14 cellular contexts compared by ENCODE assay signal in the genomic region with DNA sequence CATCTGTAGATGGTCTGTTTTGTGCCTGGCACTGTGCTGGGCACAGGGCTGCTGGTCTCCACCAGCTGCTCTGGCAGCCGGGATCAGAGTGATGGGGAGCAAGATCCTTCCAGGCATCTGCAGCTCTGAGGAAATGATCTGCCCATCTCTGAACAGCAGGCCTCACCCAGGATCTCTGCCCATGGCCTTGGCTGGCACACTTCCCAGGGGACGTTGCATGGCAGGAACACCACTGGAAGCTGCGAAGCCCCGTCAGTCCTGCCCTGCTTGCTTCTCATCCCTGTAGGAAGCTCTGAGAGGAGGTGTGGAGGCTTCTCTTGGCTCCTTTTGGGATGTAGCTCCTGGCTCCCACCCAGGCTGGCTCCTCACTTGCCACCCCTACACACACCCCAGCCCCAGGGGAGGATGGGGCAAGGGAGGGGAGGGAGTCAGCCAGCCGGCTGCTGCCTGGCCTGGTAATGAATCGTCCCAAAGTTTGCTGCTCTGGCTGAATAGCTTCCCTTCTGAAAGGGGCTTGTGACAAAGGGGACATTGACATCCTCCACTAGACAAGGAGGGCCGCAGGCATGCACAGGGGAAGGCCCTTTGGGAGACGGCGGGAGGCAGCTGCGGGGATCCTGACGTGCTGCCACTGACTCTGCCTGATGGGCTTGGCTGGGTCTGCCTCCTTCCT.
A peak's percentile ranks its signal among the peaks of the same experiment; 100 is the strongest.
DNase-seq lines count a peak whose midpoint lies in the region; ATAC-seq, FAIRE-seq and TF ChIP-seq lines count a peak whose summit lies in the region.
"Had no signal": no experiment of that assay in that cellular context is flagged by ENCODE, and none has a peak within 500 bp of the region (broad histone marks: within the 10 kb centered on the region; RNA-seq: fewer than 3 reads in every experiment).

No MANE protein-coding gene starts in this region.

- no peak overlapping the region for H3K4me2 ChIP-seq in HepG2 (ENCODE audit: low read depth, low read length)

- H3K9me3 ChIP-seq in heart left ventricle (no peaks in the 10 kb centered on the region), HepG2 (ENCODE audit: low read length) (no peaks in the 10 kb centered on the region), uterus (no peaks in the 10 kb centered on the region)
- H3K9me3 ChIP-seq: thoracic aorta had no signal

- H3K27ac Mint-ChIP-seq in brain: peak overlapping the region; percentile 20 to 87 (median 68)
- H3K27ac Mint-ChIP-seq: activated T-cell treated with anti-CD3 and anti-CD28 coated beads, Interleukin-2, amount 50 U/mL, for 24 hours had no signal

- H3K9ac ChIP-seq in HepG2 (ENCODE audit: insufficient read depth, low read depth, low read length): no peak overlapping the region

- intact Hi-C loops in heart left ventricle (cut with DNase I) (no loop called here), cardiac septum (cut with DNase I) (no loop called here), HepG2 (cut with micrococcal nuclease; ENCODE audit: unreplicated experiment) (no loop called here), uterus (cut with DNase I; ENCODE audit: low total_unique reads) (no loop called here)

- no peaks in the 10 kb centered on the region for H4K20me1 ChIP-seq in HepG2 (ENCODE audit: insufficient read depth, low read length)

- H3K27me3 ChIP-seq in heart left ventricle (no peaks in the 10 kb centered on the region), HepG2 (ENCODE audit: control insufficient read depth in 1 of 2, insufficient read depth in 2 of 2, low read length in 2 of 2) (peaks cover 8 to 47% of the 10 kb centered on the region in 2 experiments; a peak in 4 of 5 replicates), uterus (no peaks in the 10 kb centered on the region)

- no peak for TF ChIP-seq EP300 in HepG2 (IDR thresholded peaks at IDR 0.05; ENCODE audit: low read depth in 2 of 2, low read length in 2 of 2)
- TF ChIP-seq EP300 in HepG2 (CRISPR knock-in tag; IDR thresholded peaks at IDR 0.05; ENCODE audit: borderline replicate concordance): no peak

- POLR2A ChIA-PET in HepG2 (lab: Yijun Ruan, JAX): no interaction called here

- H3K79me2 ChIP-seq in HepG2 (ENCODE audit: insufficient read depth, low read length): no peaks in the 10 kb centered on the region

- WGBS in heart left ventricle, 4 donors: 65 to 83% (median 72%) methylated on average over 8 to 11 of the region's 11 CpGs
- 55% methylated on average over 5 of the region's 11 CpGs for WGBS in HepG2 (ENCODE audit: low lambda C conversion rate)

- H3K36me3 ChIP-seq in heart left ventricle: no peaks in the 10 kb centered on the region
- no peaks in the 10 kb centered on the region for H3K36me3 ChIP-seq in HepG2 (replicated peaks in 1 of 2; ENCODE audit: control insufficient read depth in 1 of 2, insufficient read depth in 2 of 2, low read length in 2 of 2)
- H3K36me3 ChIP-seq in uterus: no peaks in the 10 kb centered on the region
- H3K36me3 ChIP-seq: thoracic aorta had no signal

- H3K27me3 Mint-ChIP-seq in brain: no peaks in the 10 kb centered on the region
- H3K27me3 Mint-ChIP-seq: activated T-cell treated with anti-CD3 and anti-CD28 coated beads, Interleukin-2, amount 50 U/mL, for 24 hours had no signal

- no peak overlapping the region for H3K4me3 Mint-ChIP-seq in brain
- H3K4me3 Mint-ChIP-seq: activated T-cell treated with anti-CD3 and anti-CD28 coated beads, Interleukin-2, amount 50 U/mL, for 24 hours had no signal

- ATAC-seq in heart left ventricle: peak in 2 of 4 donors; percentile 34 to 44
- no peak for ATAC-seq in HepG2
- no peak for ATAC-seq in HG02588 (IDR thresholded peaks at IDR 0.05; ENCODE audit: unreplicated experiment)
- ATAC-seq in HG02885 (IDR thresholded peaks at IDR 0.05; ENCODE audit: poor library complexity, unreplicated experiment): no peak

- peaks cover 0 to 6% (median 0%) of the 10 kb centered on the region in 5 experiments for H3K9me3 Mint-ChIP-seq in brain
- H3K9me3 Mint-ChIP-seq: activated T-cell treated with anti-CD3 and anti-CD28 coated beads, Interleukin-2, amount 50 U/mL, for 24 hours had no signal

- CTCF ChIA-PET in HepG2 (lab: Yijun Ruan, JAX; ENCODE audit: low intra/inter-chr PET ratio, low total read pairs): no interaction called here

- H3K4me1 Mint-ChIP-seq in brain: peaks cover 61% of the 10 kb centered on the region

- no peak for FAIRE-seq in HepG2 (lab: Jason Lieb, UNC)

- no peak overlapping the region for H2AFZ ChIP-seq in HepG2 (ENCODE audit: low read length)

- no TSS peak for BruUV-seq in HepG2 (replicated peaks; lab: Mats Ljungman, UMichigan)

- H3K27ac ChIP-seq in heart left ventricle: no peak overlapping the region
- no peak overlapping the region for H3K27ac ChIP-seq in HepG2 (ENCODE audit: extremely low read length, insufficient read depth, low read length)
- peak overlapping the region in 1 of 2 donors; percentile 11 for H3K27ac ChIP-seq in uterus
- H3K27ac ChIP-seq: thoracic aorta had no signal

- H3K4me3 ChIP-seq in heart left ventricle (no peak overlapping the region), HepG2 (replicated peaks in 1 of 3; ENCODE audit: insufficient read depth in 1 of 3, low read depth in 2 of 3, low read length in 3 of 3) (no peak overlapping the region), uterus (no peak overlapping the region)
- H3K4me3 ChIP-seq: thoracic aorta had no signal

- no peaks in the 10 kb centered on the region for H3K36me3 Mint-ChIP-seq in brain

- TF ChIP-seq POLR2A in heart left ventricle (IDR thresholded peaks at IDR 0.05) (no peak), HepG2 (IDR thresholded peaks at IDR 0.05; ENCODE audit: insufficient read depth in 1 of 2, low read depth in 2 of 2, low read length in 2 of 2) (no peak), uterus (IDR thresholded peaks at IDR 0.05) (no peak), erythroblast (IDR thresholded peaks at IDR 0.05; ENCODE audit: low read length) (no peak)

- in situ Hi-C loops in HepG2 (cut with HindIII; ENCODE audit: extremely low pct_ligation_motif_present, low pct_unique_long_range_greater_than_20kb): no loop called here

- no peak for TF ChIP-seq RAD21 in HepG2 (CRISPR knock-in tag; IDR thresholded peaks at IDR 0.05)

- H3K4me1 ChIP-seq in heart left ventricle (peaks cover 0 to 11% (median 0%) of the 10 kb centered on the region in 12 donors), HepG2 (ENCODE audit: insufficient read depth, low read length) (peaks cover 50% of the 10 kb centered on the region), uterus (peaks cover 0 to 8% of the 10 kb centered on the region in 2 donors)

- DNase-seq in heart left ventricle: peak in 4 of 5 donors; percentile 35 to 70 (median 52)
- no peak for DNase-seq in cardiac septum (ENCODE audit: low spot score)
- DNase-seq in HepG2 (ENCODE audit: low spot score): no peak
- DNase-seq in uterus: peak; percentile 53 to 59
- DNase-seq in erythroblast (lab: John Stamatoyannopoulos, UW): no peak
- DNase-seq: activated CD4-positive, CD25-positive, alpha-beta regulatory T cell; activated T-cell treated with anti-CD3 and anti-CD28 coated beads, Interleukin-2, amount 50 U/mL, for 24 hours; GF-D8; kidney glomerular epithelial cell; NCI-H2107 had no signal

- no peak for TF ChIP-seq CTCF in heart left ventricle (IDR thresholded peaks at IDR 0.05)
- no peak for TF ChIP-seq CTCF in brain (conservative IDR thresholded peaks at IDR 0.05)
- no peak for TF ChIP-seq CTCF in HepG2 (CRISPR knock-in tag; IDR thresholded peaks at IDR 0.05)
- no peak for TF ChIP-seq CTCF in uterus (IDR thresholded peaks at IDR 0.05)

TF ChIP-seq in HepG2, 621 proteins besides CTCF, POLR2A, EP300 and RAD21 (continues in another document):
- 0 out of 2 replicates have a peak, but pooled peaks have one; percentile 23 for TF ChIP-seq ZNF761 (CRISPR knock-in tag; conservative IDR thresholded peaks at IDR 0.05)
- TF ChIP-seq FOSL1 (CRISPR knock-in tag; IDR thresholded peaks at IDR 0.05; ENCODE audit: borderline replicate concordance): no peak
- TF ChIP-seq MTA1 (CRISPR knock-in tag; IDR thresholded peaks at IDR 0.05; ENCODE audit: borderline replicate concordance): 0 out of 2 replicates have a peak, but pooled peaks have one; percentile 31
- 0 out of 2 replicates have a peak, but pooled peaks have one; percentile 45 for TF ChIP-seq HNRNPL (IDR thresholded peaks at IDR 0.05; ENCODE audit: low read depth, low read length)
- no peak for TF ChIP-seq ZNF501 (CRISPR knock-in tag; IDR thresholded peaks at IDR 0.05)
- TF ChIP-seq, protein P1, sequence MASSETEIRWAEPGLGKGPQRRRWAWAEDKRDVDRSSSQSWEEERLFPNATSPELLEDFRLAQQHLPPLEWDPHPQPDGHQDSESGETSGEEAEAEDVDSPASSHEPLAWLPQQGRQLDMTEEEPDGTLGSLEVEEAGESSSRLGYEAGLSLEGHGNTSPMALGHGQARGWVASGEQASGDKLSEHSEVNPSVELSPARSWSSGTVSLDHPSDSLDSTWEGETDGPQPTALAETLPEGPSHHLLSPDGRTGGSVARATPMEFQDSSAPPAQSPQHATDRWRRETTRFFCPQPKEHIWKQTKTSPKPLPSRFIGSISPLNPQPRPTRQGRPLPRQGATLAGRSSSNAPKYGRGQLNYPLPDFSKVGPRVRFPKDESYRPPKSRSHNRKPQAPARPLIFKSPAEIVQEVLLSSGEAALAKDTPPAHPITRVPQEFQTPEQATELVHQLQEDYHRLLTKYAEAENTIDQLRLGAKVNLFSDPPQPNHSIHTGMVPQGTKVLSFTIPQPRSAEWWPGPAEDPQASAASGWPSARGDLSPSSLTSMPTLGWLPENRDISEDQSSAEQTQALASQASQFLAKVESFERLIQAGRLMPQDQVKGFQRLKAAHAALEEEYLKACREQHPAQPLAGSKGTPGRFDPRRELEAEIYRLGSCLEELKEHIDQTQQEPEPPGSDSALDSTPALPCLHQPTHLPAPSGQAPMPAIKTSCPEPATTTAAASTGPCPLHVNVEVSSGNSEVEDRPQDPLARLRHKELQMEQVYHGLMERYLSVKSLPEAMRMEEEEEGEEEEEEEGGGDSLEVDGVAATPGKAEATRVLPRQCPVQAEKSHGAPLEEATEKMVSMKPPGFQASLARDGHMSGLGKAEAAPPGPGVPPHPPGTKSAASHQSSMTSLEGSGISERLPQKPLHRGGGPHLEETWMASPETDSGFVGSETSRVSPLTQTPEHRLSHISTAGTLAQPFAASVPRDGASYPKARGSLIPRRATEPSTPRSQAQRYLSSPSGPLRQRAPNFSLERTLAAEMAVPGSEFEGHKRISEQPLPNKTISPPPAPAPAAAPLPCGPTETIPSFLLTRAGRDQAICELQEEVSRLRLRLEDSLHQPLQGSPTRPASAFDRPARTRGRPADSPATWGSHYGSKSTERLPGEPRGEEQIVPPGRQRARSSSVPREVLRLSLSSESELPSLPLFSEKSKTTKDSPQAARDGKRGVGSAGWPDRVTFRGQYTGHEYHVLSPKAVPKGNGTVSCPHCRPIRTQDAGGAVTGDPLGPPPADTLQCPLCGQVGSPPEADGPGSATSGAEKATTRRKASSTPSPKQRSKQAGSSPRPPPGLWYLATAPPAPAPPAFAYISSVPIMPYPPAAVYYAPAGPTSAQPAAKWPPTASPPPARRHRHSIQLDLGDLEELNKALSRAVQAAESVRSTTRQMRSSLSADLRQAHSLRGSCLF (CRISPR knock-in tag; IDR thresholded peaks at IDR 0.05; ENCODE audit: borderline replicate concordance): no peak
- TF ChIP-seq ZNF460 (CRISPR knock-in tag; IDR thresholded peaks at IDR 0.05; ENCODE audit: borderline replicate concordance): no peak
- no peak for TF ChIP-seq HDAC1 (CRISPR knock-in tag; IDR thresholded peaks at IDR 0.05)
- TF ChIP-seq TMF1 (CRISPR knock-in tag; IDR thresholded peaks at IDR 0.05; ENCODE audit: low read depth): no peak

Comparison
In these comparisons a context has a peak if more than half of its experiments do, and no peak if none do; other contexts are left out.
1. DNase-seq: peak in heart left ventricle (4 of 5) and uterus (2 of 2); none in cardiac septum (single experiment), HepG2 (single experiment) and erythroblast (0 of 2).